17 cellular contexts compared by ENCODE assay signal in the genomic region with DNA sequence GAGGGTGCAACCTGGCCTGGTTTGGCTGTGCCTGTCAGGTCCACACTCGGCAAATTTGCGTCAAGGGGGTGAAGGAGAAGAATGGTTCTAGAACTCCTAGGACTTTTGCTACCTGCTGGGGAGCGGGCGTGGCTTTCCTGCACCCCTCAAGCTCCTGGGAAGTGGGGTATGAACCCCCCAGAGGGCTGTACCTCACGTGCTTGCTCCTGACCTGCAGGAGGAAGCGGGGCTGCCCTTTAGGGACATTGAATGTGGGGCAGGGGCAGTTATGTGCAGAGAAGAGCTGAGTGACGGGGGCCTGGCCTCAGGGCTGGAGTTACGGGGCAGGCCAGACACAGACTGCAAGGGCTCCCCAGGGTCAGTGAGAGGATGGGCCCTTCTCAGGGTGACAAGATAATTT.
"Had no signal": no experiment of that assay in that cellular context is flagged by ENCODE, and none has a peak within 500 bp of the region (broad histone marks: within the 10 kb centered on the region; RNA-seq: fewer than 3 reads in every experiment).

No MANE protein-coding gene starts in this region.

- H3K4me3 Mint-ChIP-seq: activated T-helper 1 cell treated with anti-CD3 and anti-CD28 coated beads, Interleukin-12 subunit alpha, Interleukin-12 subunit beta, Interleukin-2, Interleukin-4 antibody, amounts not matched to agents 30 ng/mL and 10 ng/mL and 1 ng/mL, durations not matched to agents 14 hours and 24 hours and 36 hours had no signal

- H3K36me3 ChIP-seq: ascending aorta, left ventricle myocardium inferior had no signal

- H3K27me3 ChIP-seq: ascending aorta, stomach had no signal

- H3K4me3 ChIP-seq: ascending aorta, coronary artery, left ventricle myocardium inferior, stomach had no signal

- H3K27ac Mint-ChIP-seq: activated T-helper 1 cell treated with anti-CD3 and anti-CD28 coated beads, Interleukin-12 subunit alpha, Interleukin-12 subunit beta, Interleukin-2, Interleukin-4 antibody, amounts not matched to agents 30 ng/mL and 10 ng/mL and 1 ng/mL, durations not matched to agents 14 hours and 24 hours and 36 hours had no signal

- H3K27ac ChIP-seq: ascending aorta, coronary artery, left ventricle myocardium inferior, stomach had no signal

- H3K9me3 ChIP-seq: ascending aorta had no signal

- DNase-seq: activated CD4-positive, alpha-beta T cell treated with anti-CD3 and anti-CD28 coated beads, Interleukin-2, amount 50 U/mL, for 1 hour; activated CD4-positive, CD25-positive, alpha-beta regulatory T cell treated with anti-CD3 and anti-CD28 coated beads, Interleukin-2, amount 50 U/mL, for 72 hours; activated naive CD4-positive, alpha-beta T cell treated with anti-CD3 and anti-CD28 coated beads, Interleukin-2, amount 50 U/mL, for 16 hours; head of caudate nucleus; kidney glomerular epithelial cell; left ventricle myocardium inferior; mammary epithelial cell; nucleus accumbens; stimulated activated CD4-positive, alpha-beta T cell treated with anti-CD3 and anti-CD28 coated beads, Interleukin-12 subunit alpha, Interleukin-12 subunit beta, amount 100 ng/mL, for 4 hours; stimulated activated CD4-positive, alpha-beta T cell treated with anti-CD3 and anti-CD28 coated beads, Interleukin-1b, Interleukin-23, amount 100 ng/mL, for 48 hours; stimulated activated CD8-positive, alpha-beta memory T cell treated with anti-CD3 and anti-CD28 coated beads, Interleukin-4, amount 100 ng/mL, for 48 hours; stomach; T-helper 1 cell; trophoblast cell had no signal

- H3K4me1 ChIP-seq: ascending aorta, left ventricle myocardium inferior, stomach had no signal
